Comparison of ENCODE assay signal across 8 cellular contexts in the genomic region with DNA sequence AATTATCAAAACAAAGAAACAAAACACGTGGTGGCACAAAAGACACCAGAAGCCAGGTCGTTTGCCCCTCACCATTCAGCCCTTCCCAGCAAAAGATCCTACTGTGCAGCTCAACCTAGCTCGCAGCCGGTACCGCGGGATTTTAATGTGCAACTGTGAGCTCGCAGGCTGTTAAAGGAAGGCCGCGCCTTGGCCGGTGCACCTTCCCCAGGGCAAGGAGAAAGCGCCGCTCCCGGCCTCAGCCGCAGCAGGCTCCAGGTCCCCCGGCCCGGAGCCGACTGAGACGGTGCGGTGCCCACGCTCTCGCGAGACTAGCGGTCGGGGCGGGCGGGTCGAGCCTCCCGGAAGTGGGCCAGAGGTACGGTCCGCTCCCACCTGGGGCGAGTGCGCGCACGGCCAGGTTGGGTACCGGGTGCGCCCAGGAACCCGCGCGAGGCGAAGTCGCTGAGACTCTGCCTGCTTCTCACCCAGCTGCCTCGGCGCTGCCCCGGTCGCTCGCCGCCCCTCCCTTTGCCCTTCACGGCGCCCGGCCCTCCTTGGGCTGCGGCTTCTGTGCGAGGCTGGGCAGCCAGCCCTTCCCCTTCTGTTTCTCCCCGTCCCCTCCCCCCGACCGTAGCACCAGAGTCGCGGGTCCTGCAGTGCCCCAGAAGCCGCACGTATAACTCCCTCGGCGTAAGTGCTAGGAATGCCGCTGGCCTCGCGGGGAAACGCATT. TPM values are rescaled to one million over a fixed set of nuclear protein-coding genes. Genes with fewer than 3 reads are reported as not detected.
DNase-seq lines count a peak whose midpoint lies in the region; ATAC-seq, FAIRE-seq and TF ChIP-seq lines count a peak whose summit lies in the region.

Gene AGL (plus strand): TSS at position 618 of the 714 bp plus-strand sequence. CDS start 682 bp downstream, outside the sequence.

- no peaks in the 10 kb centered on the region for H3K9me3 ChIP-seq in HepG2 (ENCODE audit: low read length)

- H3K9ac ChIP-seq in HepG2 (ENCODE audit: insufficient read depth, low read depth, low read length), result peak within 1 kb of the TSS; percentile 80

- intact Hi-C loops in HepG2 (cut with micrococcal nuclease; ENCODE audit: unreplicated experiment), result loop anchor here (2.0 kb wide), 1 partner anchor 13 kb away; no protein-coding TSS in a partner anchor

- TF ChIP-seq CTCF in HepG2 (CRISPR knock-in tag; IDR thresholded peaks at IDR 0.05), result no peak

- DNase-seq in AML-193 (lab: John Stamatoyannopoulos, UW) (peak; percentile 62 to 74), NCI-H524 treated with DMSO at 0.1 percent for 48 hours (lab: John Stamatoyannopoulos, UW) (peak; percentile 31), dermis blood vessel endothelial cell (peak; percentile 81), HepG2 (ENCODE audit: low spot score) (peak; percentile 78)
- peak; percentile 85 for DNase-seq in activated CD4-positive, alpha-beta T cell treated with anti-CD3 and anti-CD28 coated beads, Interleukin-2, amount 50 U/mL, for 1 hour
- peak; percentile 87 for DNase-seq in stimulated activated CD4-positive, alpha-beta T cell treated with anti-CD3 and anti-CD28 coated beads, Interleukin-4, amount 100 ng/mL, for 24 hours

- peak; percentile 50; the same call in 1 of the 2 replicates for TF ChIP-seq RAD21 in HepG2 (CRISPR knock-in tag; IDR thresholded peaks at IDR 0.05)

- CTCF ChIA-PET in HepG2 (lab: Yijun Ruan, JAX; ENCODE audit: low intra/inter-chr PET ratio, low total read pairs), result no interaction called here

- peaks cover 3% of the 10 kb centered on the region for H3K79me2 ChIP-seq in HepG2 (ENCODE audit: insufficient read depth, low read length)

- peak within 1 kb of the TSS; percentile 73 for H3K27ac ChIP-seq in HepG2 (ENCODE audit: extremely low read length, insufficient read depth, low read length)

- BruUV-seq in HepG2 (replicated peaks; lab: Mats Ljungman, UMichigan), result no TSS peak

- peak within 1 kb of the TSS; percentile 79 to 99 (median 88) for H3K4me3 ChIP-seq in HepG2 (replicated peaks in 1 of 3; ENCODE audit: insufficient read depth in 1 of 3, low read depth in 2 of 3, low read length in 3 of 3)

- peak within 1 kb of the TSS; percentile 82 for H2AFZ ChIP-seq in HepG2 (ENCODE audit: low read length)

- peaks cover 29% of the 10 kb centered on the region for H3K4me1 ChIP-seq in HepG2 (ENCODE audit: insufficient read depth, low read length)

- ATAC-seq in GM19035 (IDR thresholded peaks at IDR 0.05; ENCODE audit: unreplicated experiment) (peak; percentile 100), HG03342 (IDR thresholded peaks at IDR 0.05; ENCODE audit: unreplicated experiment) (peak; percentile 99), HepG2 (peak; percentile 99)

- FAIRE-seq in HepG2 (lab: Jason Lieb, UNC), result no peak

- TF ChIP-seq POLR2A in HepG2 (IDR thresholded peaks at IDR 0.05; ENCODE audit: insufficient read depth in 1 of 2, low read depth in 2 of 2, low read length in 2 of 2), result peak; percentile 93 to 95

- WGBS in HepG2 (ENCODE audit: low lambda C conversion rate), result 0% methylated on average over 18 of the region's 65 CpGs

- peak within 1 kb of the TSS; percentile 78 for H3K4me2 ChIP-seq in HepG2 (ENCODE audit: low read depth, low read length)

- POLR2A ChIA-PET in HepG2 (lab: Yijun Ruan, JAX), result interaction anchor here (0.8 to 2.3 kb wide), 6 partner anchors 9 to 188 kb away, joined by 3 to 10 read pairs (median 4); partner anchors contain the start of gene SLC35A3

- H4K20me1 ChIP-seq in HepG2 (ENCODE audit: insufficient read depth, low read length), result no peaks in the 10 kb centered on the region

- H3K36me3 ChIP-seq in HepG2 (replicated peaks in 1 of 2; ENCODE audit: control insufficient read depth in 1 of 2, insufficient read depth in 2 of 2, low read length in 2 of 2), result peaks cover 0 to 10% of the 10 kb centered on the region in 2 experiments; a peak in 3 of 5 replicates

- TF ChIP-seq EP300 in HepG2 (IDR thresholded peaks at IDR 0.05; ENCODE audit: low read depth in 2 of 2, low read length in 2 of 2) (no peak; a peak in 1 of 4 replicates), HepG2 (CRISPR knock-in tag; IDR thresholded peaks at IDR 0.05; ENCODE audit: borderline replicate concordance) (no peak)

- in situ Hi-C loops in HepG2 (cut with HindIII; ENCODE audit: extremely low pct_ligation_motif_present, low pct_unique_long_range_greater_than_20kb), result no loop called here

- H3K27me3 ChIP-seq in HepG2 (ENCODE audit: control insufficient read depth in 1 of 2, insufficient read depth in 2 of 2, low read length in 2 of 2), result no peaks in the 10 kb centered on the region; a peak in 1 of 5 replicates

TF ChIP-seq in HepG2, 621 proteins besides CTCF, POLR2A, EP300 and RAD21 (continues in another document):
- TF ChIP-seq THAP11 (CRISPR knock-in tag; IDR thresholded peaks at IDR 0.05) (peak; percentile 83), GABPA (IDR thresholded peaks at IDR 0.05; ENCODE audit: low read depth, low read length) (peak; percentile 64), GABPA (CRISPR knock-in tag; IDR thresholded peaks at IDR 0.05; ENCODE audit: low read depth) (peak; percentile 75), LCORL (IDR thresholded peaks at IDR 0.05) (no peak), LCORL (CRISPR knock-in tag; IDR thresholded peaks at IDR 0.05) (peak; percentile 70; the same call in 1 of the 2 replicates), ESRRA (CRISPR knock-in tag; IDR thresholded peaks at IDR 0.05; ENCODE audit: low read depth) (peak; percentile 74), ZFP36 (IDR thresholded peaks at IDR 0.05; ENCODE audit: borderline replicate concordance, low read depth, low read length, partially characterized antibody) (no peak), NCOR1 (IDR thresholded peaks at IDR 0.05; ENCODE audit: borderline replicate concordance, low read length) (no peak), REXO4 (CRISPR knock-in tag; IDR thresholded peaks at IDR 0.05; ENCODE audit: borderline replicate concordance) (no peak), KLF15 (CRISPR knock-in tag; IDR thresholded peaks at IDR 0.05; ENCODE audit: borderline replicate concordance) (no peak), ZNF558 (CRISPR knock-in tag; IDR thresholded peaks at IDR 0.05; ENCODE audit: borderline replicate concordance) (peak; percentile 89; the same call in 1 of the 2 replicates), CCDC6 (CRISPR knock-in tag; IDR thresholded peaks at IDR 0.05) (peak; percentile 90; the same call in 1 of the 2 replicates)
- TF ChIP-seq, protein P1, sequence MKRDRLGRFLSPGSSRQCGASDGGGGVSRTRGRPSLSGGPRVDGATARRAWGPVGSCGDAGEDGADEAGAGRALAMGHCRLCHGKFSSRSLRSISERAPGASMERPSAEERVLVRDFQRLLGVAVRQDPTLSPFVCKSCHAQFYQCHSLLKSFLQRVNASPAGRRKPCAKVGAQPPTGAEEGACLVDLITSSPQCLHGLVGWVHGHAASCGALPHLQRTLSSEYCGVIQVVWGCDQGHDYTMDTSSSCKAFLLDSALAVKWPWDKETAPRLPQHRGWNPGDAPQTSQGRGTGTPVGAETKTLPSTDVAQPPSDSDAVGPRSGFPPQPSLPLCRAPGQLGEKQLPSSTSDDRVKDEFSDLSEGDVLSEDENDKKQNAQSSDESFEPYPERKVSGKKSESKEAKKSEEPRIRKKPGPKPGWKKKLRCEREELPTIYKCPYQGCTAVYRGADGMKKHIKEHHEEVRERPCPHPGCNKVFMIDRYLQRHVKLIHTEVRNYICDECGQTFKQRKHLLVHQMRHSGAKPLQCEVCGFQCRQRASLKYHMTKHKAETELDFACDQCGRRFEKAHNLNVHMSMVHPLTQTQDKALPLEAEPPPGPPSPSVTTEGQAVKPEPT (CRISPR knock-in tag; IDR thresholded peaks at IDR 0.05; ENCODE audit: low read depth), result 0 out of 2 replicates have a peak, but pooled peaks have one; percentile 19

RNA-seq across cellular contexts. Expression of gene AGL, which starts in this region (rescaled TPM):
- total RNA-seq in dermis blood vessel endothelial cell (9.9 and 15.4 TPM in 2 replicates), HepG2 (2016; rRNA removed; fragmentation: Illumina TruSeq; extraction: Trizol) (13.1 and 28.0 TPM in 2 replicates)
- total RNA-seq in HepG2 (2016; cell fraction: cytosol; rRNA removed; fragmentation: Illumina TruSeq; extraction: Trizol; ENCODE audit: low read depth), result 1.1 and 1.9 TPM in 2 replicates
- 12.5 and 27.4 TPM in 2 replicates for total RNA-seq in HepG2 (2016; cell fraction: insoluble cytoplasmic fraction; rRNA removed; fragmentation: Illumina TruSeq; extraction: Trizol)
- total RNA-seq in HepG2 (2016; cell fraction: membrane; rRNA removed; fragmentation: Illumina TruSeq; extraction: Trizol), result 4.2 and 4.7 TPM in 2 replicates
- 15.4 and 17.3 TPM in 2 replicates for total RNA-seq in HepG2 (2016; cell fraction: nucleus; rRNA removed; fragmentation: Illumina TruSeq; extraction: Trizol)
- polyA plus RNA-seq in HepG2 (2011; rRNA removed), result 3.9 and 4.3 TPM in 2 replicates
- 1.2 and 2.1 TPM in 2 replicates for polyA plus RNA-seq in HepG2 (2011; cell fraction: cytosol; rRNA removed)
- 6.2 and 7.1 TPM in 2 replicates for polyA plus RNA-seq in HepG2 (2011; cell fraction: nucleus; rRNA removed)
- polyA plus RNA-seq in HepG2 (2012), result 7.7 and 9.8 TPM in 2 replicates
- 0.58 and 0.61 TPM in 2 replicates for polyA plus RNA-seq in HepG2 (2016; cell fraction: cytosol; fragmentation: Illumina TruSeq; extraction: Trizol; ENCODE audit: low read depth)
- 13.4 and 15.7 TPM in 2 replicates for polyA plus RNA-seq in HepG2 (2016; cell fraction: insoluble cytoplasmic fraction; fragmentation: Illumina TruSeq; extraction: Trizol; ENCODE audit: low read depth)
- 1.3 and 1.5 TPM in 2 replicates for polyA plus RNA-seq in HepG2 (2016; cell fraction: membrane; fragmentation: Illumina TruSeq; extraction: Trizol; ENCODE audit: low read depth)
- polyA plus RNA-seq in HepG2 (2016; cell fraction: nucleus; fragmentation: Illumina TruSeq; extraction: Trizol; ENCODE audit: insufficient read depth, low read depth), result 17.2 and 17.6 TPM in 2 replicates
- polyA minus RNA-seq in HepG2 (2011; rRNA and poly(A)+ RNA removed; ENCODE audit: low replicate concordance), result 5.1 and 7.4 TPM in 2 replicates
- polyA minus RNA-seq in HepG2 (2011; cell fraction: cytosol; rRNA and poly(A)+ RNA removed), result 8.9 TPM in 2 replicates
- 19.3 and 22.3 TPM in 2 replicates for polyA minus RNA-seq in HepG2 (2011; cell fraction: nucleus; rRNA and poly(A)+ RNA removed)

Comparison
In these comparisons a context has a peak if more than half of its experiments do, and no peak if none do; other contexts are left out.
1. Peak in every context shown above with its lines: DNase-seq, ATAC-seq, H3K4me3 ChIP-seq and H3K27ac ChIP-seq.
2. DNase-seq: peak in every context shown above with its lines; median percentile 87 in stimulated activated CD4-positive, alpha-beta T cell treated with anti-CD3 and anti-CD28 coated beads, Interleukin-4, amount 100 ng/mL, for 24 hours; 85 in activated CD4-positive, alpha-beta T cell treated with anti-CD3 and anti-CD28 coated beads, Interleukin-2, amount 50 U/mL, for 1 hour; 81 in dermis blood vessel endothelial cell; 78 in HepG2; 68 in AML-193; 31 in NCI-H524 treated with DMSO at 0.1 percent for 48 hours.